15 cellular contexts compared by ENCODE assay signal in genomic region chr6:107821591-107821990, GRCh38. TPM values are rescaled to one million over a fixed set of nuclear protein-coding genes. Genes with fewer than 3 reads are reported as not detected.
A peak's percentile ranks its signal among the peaks of the same experiment; 100 is the strongest.
DNase-seq lines count a peak whose midpoint lies in the region; ATAC-seq, FAIRE-seq and TF ChIP-seq lines count a peak whose summit lies in the region.
"Had no signal": no experiment of that assay in that cellular context is flagged by ENCODE, and none has a peak within 500 bp of the region (broad histone marks: within the 10 kb centered on the region; RNA-seq: fewer than 3 reads in every experiment).

No MANE protein-coding gene starts in this region.

- no peaks in the 10 kb centered on the region for H3K27me3 Mint-ChIP-seq in activated T-helper 2 cell treated with anti-CD3 and anti-CD28 coated beads, Interferon-gamma antibody, Interleukin-2, Interleukin-4, amounts not matched to agents 10 μg/mL and 5 μg/mL and 100 μg/mL, durations not matched to agents 14 hours and 24 hours and 36 hours (ENCODE audit: low read depth)
- no peaks in the 10 kb centered on the region for H3K27me3 Mint-ChIP-seq in naive thymus-derived CD8-positive, alpha-beta T cell

- peaks cover 74% of the 10 kb centered on the region for H3K4me1 Mint-ChIP-seq in activated T-helper 2 cell treated with anti-CD3 and anti-CD28 coated beads, Interferon-gamma antibody, Interleukin-2, Interleukin-4, amounts not matched to agents 10 μg/mL and 5 μg/mL and 100 μg/mL, durations not matched to agents 14 hours and 24 hours and 36 hours (ENCODE audit: low read depth)
- peaks cover 33 to 83% (median 71%) of the 10 kb centered on the region in 4 donors for H3K4me1 Mint-ChIP-seq in naive thymus-derived CD8-positive, alpha-beta T cell

- no peak for TF ChIP-seq CTCF in DND-41 (IDR thresholded peaks at IDR 0.05; ENCODE audit: borderline replicate concordance, extremely low read depth, low read length, poor library complexity, severe bottlenecking)

- TF ChIP-seq POLR2A in H54 (IDR thresholded peaks at IDR 0.05; ENCODE audit: low read depth, low read length): no peak

- ATAC-seq in DND-41 (ENCODE audit: insufficient read depth, low read depth) (no peak), HG03039 (IDR thresholded peaks at IDR 0.05; ENCODE audit: unreplicated experiment) (no peak)
- ATAC-seq in naive thymus-derived CD8-positive, alpha-beta T cell: no peak

- no peaks in the 10 kb centered on the region for H3K27me3 ChIP-seq in DND-41 (ENCODE audit: insufficient read depth, low read length, poor library complexity)

- peaks cover 8% of the 10 kb centered on the region for H3K36me3 Mint-ChIP-seq in activated T-helper 2 cell treated with anti-CD3 and anti-CD28 coated beads, Interferon-gamma antibody, Interleukin-2, Interleukin-4, amounts not matched to agents 10 μg/mL and 5 μg/mL and 100 μg/mL, durations not matched to agents 14 hours and 24 hours and 36 hours (ENCODE audit: low read depth)
- peaks cover 0 to 17% (median 0%) of the 10 kb centered on the region in 3 donors for H3K36me3 Mint-ChIP-seq in naive thymus-derived CD8-positive, alpha-beta T cell

- peak overlapping the region; percentile 77 for H3K4me3 Mint-ChIP-seq in activated T-helper 2 cell treated with anti-CD3 and anti-CD28 coated beads, Interferon-gamma antibody, Interleukin-2, Interleukin-4, amounts not matched to agents 10 μg/mL and 5 μg/mL and 100 μg/mL, durations not matched to agents 14 hours and 24 hours and 36 hours (ENCODE audit: low read depth)
- H3K4me3 Mint-ChIP-seq in naive thymus-derived CD8-positive, alpha-beta T cell: peak overlapping the region; percentile 85 to 99 (median 96)

- no peaks in the 10 kb centered on the region for H3K79me2 ChIP-seq in DND-41 (ENCODE audit: insufficient read depth, low read length)

- H2AFZ ChIP-seq in DND-41 (ENCODE audit: low read depth, low read length): peak overlapping the region; percentile 71; the same call in 1 of the 2 replicates

- H3K9me3 Mint-ChIP-seq in activated T-helper 2 cell treated with anti-CD3 and anti-CD28 coated beads, Interferon-gamma antibody, Interleukin-2, Interleukin-4, amounts not matched to agents 10 μg/mL and 5 μg/mL and 100 μg/mL, durations not matched to agents 14 hours and 24 hours and 36 hours: no peaks in the 10 kb centered on the region
- H3K9me3 Mint-ChIP-seq in naive thymus-derived CD8-positive, alpha-beta T cell: no peaks in the 10 kb centered on the region

- H3K9me3 ChIP-seq in DND-41 (ENCODE audit: insufficient read depth, low read length, severe bottlenecking): no peaks in the 10 kb centered on the region
- H3K9me3 ChIP-seq: left ventricle myocardium inferior had no signal

- DNase-seq in NCI-H2227 (lab: John Stamatoyannopoulos, UW; ENCODE audit: unreplicated experiment): peak; percentile 5
- DNase-seq in NCI-H2227 treated with DMSO at 0.1 percent for 48 hours (lab: John Stamatoyannopoulos, UW): no peak
- DNase-seq in DND-41: no peak
- no peak for DNase-seq in activated T-helper 2 cell treated with anti-CD3 and anti-CD28 coated beads, Interferon-gamma antibody, Interleukin-2, Interleukin-4, amounts not matched to agents 10 μg/mL and 5 μg/mL and 100 μg/mL, durations not matched to agents 14 hours and 24 hours and 36 hours (ENCODE audit: low spot score)
- no peak for DNase-seq in naive thymus-derived CD8-positive, alpha-beta T cell
- DNase-seq in H54 (ENCODE audit: insufficient read length, low spot score): no peak
- DNase-seq in AG08396 (ENCODE audit: low spot score): no peak
- DNase-seq: amniotic stem cell, IMR-90, left ventricle myocardium inferior, NCI-H446 treated with DMSO at 0.1 percent for 48 hours had no signal

- FAIRE-seq in H54 (lab: Jason Lieb, UNC): no peak
- FAIRE-seq: A204.1, colon had no signal

- no peaks in the 10 kb centered on the region for H4K20me1 ChIP-seq in DND-41 (ENCODE audit: insufficient read depth, low read length)

- H3K4me1 ChIP-seq in DND-41 (ENCODE audit: insufficient read depth, low read length): peaks cover 19% of the 10 kb centered on the region

- H3K27ac ChIP-seq in DND-41 (ENCODE audit: low read length): no peak overlapping the region
- H3K27ac ChIP-seq: left ventricle myocardium inferior had no signal

- H3K9ac ChIP-seq in DND-41 (ENCODE audit: low read depth, low read length): no peak overlapping the region

- POLR2A ChIA-PET in naive thymus-derived CD8-positive, alpha-beta T cell (lab: Charles Lee): interaction anchor here (0.7 to 8.3 kb wide), 16 partner anchors 9 to 100 kb away, joined by 3 to 104 read pairs (median 8); no protein-coding TSS in a partner anchor

- no peak overlapping the region for H3K4me3 ChIP-seq in DND-41 (ENCODE audit: low read depth in 1 of 2, low read length in 2 of 2)

- no peaks in the 10 kb centered on the region for H3K36me3 ChIP-seq in DND-41 (ENCODE audit: insufficient read depth, low read length)
- H3K36me3 ChIP-seq: left ventricle myocardium inferior had no signal

- intact Hi-C loops in activated T-helper 2 cell treated with anti-CD3 and anti-CD28 coated beads, Interferon-gamma antibody, Interleukin-2, Interleukin-4, amounts not matched to agents 10 μg/mL and 5 μg/mL and 100 μg/mL, durations not matched to agents 14 hours and 24 hours and 36 hours (cut with micrococcal nuclease): loop anchor here (5.0 kb wide), 1 partner anchor 1561 kb away; the partner anchor contains the start of gene CD164

- H3K27ac Mint-ChIP-seq in activated T-helper 2 cell treated with anti-CD3 and anti-CD28 coated beads, Interferon-gamma antibody, Interleukin-2, Interleukin-4, amounts not matched to agents 10 μg/mL and 5 μg/mL and 100 μg/mL, durations not matched to agents 14 hours and 24 hours and 36 hours: peak overlapping the region; percentile 74
- H3K27ac Mint-ChIP-seq in naive thymus-derived CD8-positive, alpha-beta T cell: peak overlapping the region; percentile 97 to 100 (median 99)

- peak overlapping the region; percentile 62; the same call in 1 of the 2 replicates for H3K4me2 ChIP-seq in DND-41 (ENCODE audit: insufficient read depth, low read length)

RNA-seq across cellular contexts. Expression of gene SCML4, which starts 2.5 kb away (rescaled TPM):
- 1.1 and 1.5 TPM in 2 replicates for total RNA-seq in activated T-helper 2 cell treated with anti-CD3 and anti-CD28 coated beads, Interferon-gamma antibody, Interleukin-2, Interleukin-4, amounts not matched to agents 10 μg/mL and 5 μg/mL and 100 μg/mL, durations not matched to agents 14 hours and 24 hours and 36 hours
- 10 to 100 TPM; 80.9 to 81.5 TPM for total RNA-seq in naive thymus-derived CD8-positive, alpha-beta T cell
- polyA plus RNA-seq in naive thymus-derived CD8-positive, alpha-beta T cell: 100 to 1,000 TPM in 1 of 3 donors, 10 to 100 TPM in 2; 56.4 to 119 (median 68.6) TPM
- total RNA-seq: IMR-90, skeletal muscle tissue had no signal
- polyA plus RNA-seq: IMR-90 had no signal

Comparison
In these comparisons a context has a peak if more than half of its experiments do, and no peak if none do; other contexts are left out.
1. RNA of gene SCML4, which starts 2.5 kb away (total RNA-seq): 80.9 to 81.5 TPM in naive thymus-derived CD8-positive, alpha-beta T cell; 1.1 to 1.5 TPM in activated T-helper 2 cell treated with anti-CD3 and anti-CD28 coated beads, Interferon-gamma antibody, Interleukin-2, Interleukin-4, amounts not matched to agents 10 μg/mL and 5 μg/mL and 100 μg/mL, durations not matched to agents 14 hours and 24 hours and 36 hours; every median in the first group is over 10 times any median in the second.